Comparison of ENCODE assay signal across 23 cellular contexts in the genomic region with DNA sequence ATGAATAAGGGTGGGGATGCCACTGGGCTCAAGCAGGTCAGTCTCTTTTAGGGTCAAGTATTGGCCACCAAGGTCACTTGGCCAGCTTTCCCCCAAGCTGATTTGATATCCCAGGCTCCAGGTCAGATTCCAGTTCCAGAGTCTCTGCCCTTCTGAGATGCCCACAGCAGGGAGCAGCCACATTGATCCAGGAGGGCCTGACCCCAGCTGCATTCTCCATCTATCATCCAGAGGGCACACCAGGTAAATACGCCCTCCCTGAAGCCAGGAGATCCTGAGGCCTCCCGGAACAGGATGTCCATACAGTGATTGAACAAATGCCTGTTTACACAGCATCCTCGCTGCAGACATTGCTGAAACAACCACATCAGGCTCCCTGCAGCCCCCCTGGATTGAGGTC.
A peak's percentile ranks its signal among the peaks of the same experiment; 100 is the strongest.
DNase-seq lines count a peak whose midpoint lies in the region; ATAC-seq, FAIRE-seq and TF ChIP-seq lines count a peak whose summit lies in the region.
"Had no signal": no experiment of that assay in that cellular context is flagged by ENCODE, and none has a peak within 500 bp of the region (broad histone marks: within the 10 kb centered on the region; RNA-seq: fewer than 3 reads in every experiment).

No MANE protein-coding gene starts in this region.

- H3K9me3 ChIP-seq in HepG2 (ENCODE audit: low read length) (no peaks in the 10 kb centered on the region), tibial artery (no peaks in the 10 kb centered on the region)
- H3K9me3 ChIP-seq: ascending aorta, left lung, psoas muscle had no signal

- H3K4me3 ChIP-seq in HepG2 (replicated peaks in 1 of 3; ENCODE audit: insufficient read depth in 1 of 3, low read depth in 2 of 3, low read length in 3 of 3) (no peak overlapping the region), tibial artery (no peak overlapping the region)
- H3K4me3 ChIP-seq: A549, ascending aorta, dorsolateral prefrontal cortex, heart right ventricle, left lung, psoas muscle, smooth muscle cell had no signal

- H3K27ac Mint-ChIP-seq in activated T-helper 1 cell treated with anti-CD3 and anti-CD28 coated beads, Interleukin-12 subunit alpha, Interleukin-12 subunit beta, Interleukin-2, Interleukin-4 antibody, amounts not matched to agents 30 ng/mL and 10 ng/mL and 1 ng/mL, durations not matched to agents 14 hours and 24 hours and 36 hours = no peak overlapping the region
- H3K27ac Mint-ChIP-seq in nephron progenitor cell = no peak overlapping the region
- H3K27ac Mint-ChIP-seq: activated naive CD4-positive, alpha-beta T cell treated with anti-CD3 and anti-CD28 coated beads, Interleukin-2, amount 50 U/mL, for 72 hours; B cell had no signal

- H3K27me3 ChIP-seq in HepG2 (ENCODE audit: control insufficient read depth in 1 of 2, insufficient read depth in 2 of 2, low read length in 2 of 2) (no peaks in the 10 kb centered on the region; a peak in 1 of 5 replicates), tibial artery (peaks cover 0 to 2% of the 10 kb centered on the region in 2 donors)
- H3K27me3 ChIP-seq: ascending aorta, left lung had no signal

- ATAC-seq in HepG2 = no peak; the same call in 2 of the 3 replicates
- ATAC-seq: activated naive CD4-positive, alpha-beta T cell treated with anti-CD3 and anti-CD28 coated beads, Interleukin-2, amount 50 U/mL, for 72 hours; stimulated activated naive CD8-positive, alpha-beta T cell treated with anti-CD3 and anti-CD28 coated beads, Interleukin-15, Interleukin-2, amounts not matched to agents 100 U/mL and 50 U/mL, for 24 hours had no signal

- intact Hi-C loops in HepG2 (cut with micrococcal nuclease; ENCODE audit: unreplicated experiment) = no loop called here
- intact Hi-C loops in activated T-helper 1 cell treated with anti-CD3 and anti-CD28 coated beads, Interleukin-12 subunit alpha, Interleukin-12 subunit beta, Interleukin-2, Interleukin-4 antibody, amounts not matched to agents 30 ng/mL and 10 ng/mL and 1 ng/mL, durations not matched to agents 14 hours and 24 hours and 36 hours (cut with micrococcal nuclease) = no loop called here
- intact Hi-C loops in tibial artery (cut with DNase I; ENCODE audit: low total_unique reads) = loop anchor here (10.0 kb wide), 1 partner anchor 638 kb away; no protein-coding TSS in a partner anchor

- no peak overlapping the region for H3K4me2 ChIP-seq in HepG2 (ENCODE audit: low read depth, low read length)
- H3K4me2 ChIP-seq: A549, smooth muscle cell had no signal

- no peaks in the 10 kb centered on the region for H3K4me1 ChIP-seq in HepG2 (ENCODE audit: insufficient read depth, low read length)
- H3K4me1 ChIP-seq in tibial artery = no peaks in the 10 kb centered on the region
- H3K4me1 ChIP-seq: A549, ascending aorta, Caco-2, heart right ventricle, left lung, psoas muscle had no signal

- no peak for TF ChIP-seq EP300 in HepG2 (IDR thresholded peaks at IDR 0.05; ENCODE audit: low read depth in 2 of 2, low read length in 2 of 2)
- TF ChIP-seq EP300 in HepG2 (CRISPR knock-in tag; IDR thresholded peaks at IDR 0.05; ENCODE audit: borderline replicate concordance) = no peak

- no peaks in the 10 kb centered on the region for H4K20me1 ChIP-seq in HepG2 (ENCODE audit: insufficient read depth, low read length)

- FAIRE-seq in HepG2 (lab: Jason Lieb, UNC) = no peak
- FAIRE-seq: A549 had no signal

- POLR2A ChIA-PET in HepG2 (lab: Yijun Ruan, JAX) = no interaction called here

- WGBS in HepG2 (ENCODE audit: low lambda C conversion rate) = 13% methylated on average over 1 of the region's 3 CpGs

- no peak overlapping the region for H3K4me3 Mint-ChIP-seq in activated T-helper 1 cell treated with anti-CD3 and anti-CD28 coated beads, Interleukin-12 subunit alpha, Interleukin-12 subunit beta, Interleukin-2, Interleukin-4 antibody, amounts not matched to agents 30 ng/mL and 10 ng/mL and 1 ng/mL, durations not matched to agents 14 hours and 24 hours and 36 hours
- H3K4me3 Mint-ChIP-seq in nephron progenitor cell = no peak overlapping the region
- H3K4me3 Mint-ChIP-seq: B cell, neural crest cell had no signal

- H3K9me3 Mint-ChIP-seq in activated T-helper 1 cell treated with anti-CD3 and anti-CD28 coated beads, Interleukin-12 subunit alpha, Interleukin-12 subunit beta, Interleukin-2, Interleukin-4 antibody, amounts not matched to agents 30 ng/mL and 10 ng/mL and 1 ng/mL, durations not matched to agents 14 hours and 24 hours and 36 hours = no peaks in the 10 kb centered on the region
- peaks cover 30% of the 10 kb centered on the region for H3K9me3 Mint-ChIP-seq in nephron progenitor cell

- H3K27ac ChIP-seq in HepG2 (ENCODE audit: extremely low read length, insufficient read depth, low read length) (no peak overlapping the region), tibial artery (no peak overlapping the region)
- H3K27ac ChIP-seq: A549, ascending aorta, dorsolateral prefrontal cortex, heart right ventricle, left lung, psoas muscle had no signal

- H3K27me3 Mint-ChIP-seq in activated T-helper 1 cell treated with anti-CD3 and anti-CD28 coated beads, Interleukin-12 subunit alpha, Interleukin-12 subunit beta, Interleukin-2, Interleukin-4 antibody, amounts not matched to agents 30 ng/mL and 10 ng/mL and 1 ng/mL, durations not matched to agents 14 hours and 24 hours and 36 hours (ENCODE audit: insufficient read depth) = peaks cover 22% of the 10 kb centered on the region
- peaks cover 12% of the 10 kb centered on the region for H3K27me3 Mint-ChIP-seq in nephron progenitor cell (ENCODE audit: low read depth, poor library complexity)
- H3K27me3 Mint-ChIP-seq: B cell had no signal

- H3K79me2 ChIP-seq in HepG2 (ENCODE audit: insufficient read depth, low read length) = no peaks in the 10 kb centered on the region

- H2AFZ ChIP-seq in HepG2 (ENCODE audit: low read length) = no peak overlapping the region

- DNase-seq in NCI-H510A treated with DMSO at 0.1 percent for 48 hours (lab: John Stamatoyannopoulos, UW) = peak; percentile 17
- no peak for DNase-seq in NCI-H510A (lab: John Stamatoyannopoulos, UW)
- DNase-seq in NCI-H146 treated with DMSO at 0.1 percent for 48 hours (lab: John Stamatoyannopoulos, UW; ENCODE audit: unreplicated experiment) = peak; percentile 71
- no peak for DNase-seq in HepG2 (ENCODE audit: low spot score)
- peak; percentile 59 for DNase-seq in retina
- DNase-seq in activated T-helper 1 cell treated with anti-CD3 and anti-CD28 coated beads, Interleukin-12 subunit alpha, Interleukin-12 subunit beta, Interleukin-2, Interleukin-4 antibody, amounts not matched to agents 30 ng/mL and 10 ng/mL and 1 ng/mL, durations not matched to agents 14 hours and 24 hours and 36 hours (ENCODE audit: low spot score) = no peak
- DNase-seq in nephron progenitor cell = no peak
- DNase-seq in tibial artery = no peak
- DNase-seq: central memory CD4-positive, alpha-beta T cell; NCI-H1436; stimulated activated CD4-positive, alpha-beta T cell treated with anti-CD3 and anti-CD28 coated beads, Interleukin-4, amount 100 ng/mL, for 1 hour; stimulated activated naive CD8-positive, alpha-beta T cell treated with anti-CD3 and anti-CD28 coated beads, Interleukin-15, Interleukin-2, amounts not matched to agents 100 U/mL and 50 U/mL, for 24 hours had no signal

- no peaks in the 10 kb centered on the region for H3K36me3 ChIP-seq in HepG2 (replicated peaks in 1 of 2; ENCODE audit: control insufficient read depth in 1 of 2, insufficient read depth in 2 of 2, low read length in 2 of 2)
- H3K36me3 ChIP-seq in tibial artery = no peaks in the 10 kb centered on the region
- H3K36me3 ChIP-seq: ascending aorta, heart right ventricle, left lung had no signal

- no TSS peak for BruUV-seq in HepG2 (replicated peaks; lab: Mats Ljungman, UMichigan)

- CTCF ChIA-PET in HepG2 (lab: Yijun Ruan, JAX; ENCODE audit: low intra/inter-chr PET ratio, low total read pairs) = interaction anchor here (1.5 to 1.7 kb wide), 2 partner anchors 634 to 887 kb away, joined by 4 read pairs; no protein-coding TSS in a partner anchor

- no peaks in the 10 kb centered on the region for H3K4me1 Mint-ChIP-seq in activated T-helper 1 cell treated with anti-CD3 and anti-CD28 coated beads, Interleukin-12 subunit alpha, Interleukin-12 subunit beta, Interleukin-2, Interleukin-4 antibody, amounts not matched to agents 30 ng/mL and 10 ng/mL and 1 ng/mL, durations not matched to agents 14 hours and 24 hours and 36 hours (ENCODE audit: low read depth)
- H3K4me1 Mint-ChIP-seq in nephron progenitor cell = peaks cover 50% of the 10 kb centered on the region

- no peak for TF ChIP-seq POLR2A in HepG2 (IDR thresholded peaks at IDR 0.05; ENCODE audit: insufficient read depth in 1 of 2, low read depth in 2 of 2, low read length in 2 of 2)

- no peak for TF ChIP-seq RAD21 in HepG2 (CRISPR knock-in tag; IDR thresholded peaks at IDR 0.05)

- H3K9ac ChIP-seq in HepG2 (ENCODE audit: insufficient read depth, low read depth, low read length) = no peak overlapping the region

- in situ Hi-C loops in HepG2 (cut with HindIII; ENCODE audit: extremely low pct_ligation_motif_present, low pct_unique_long_range_greater_than_20kb) = no loop called here

- no peak for TF ChIP-seq CTCF in HepG2 (CRISPR knock-in tag; IDR thresholded peaks at IDR 0.05)
- no peak for TF ChIP-seq CTCF in nephron progenitor cell (IDR thresholded peaks at IDR 0.05)
- TF ChIP-seq CTCF in tibial artery (IDR thresholded peaks at IDR 0.05) = no peak

- no peaks in the 10 kb centered on the region for H3K36me3 Mint-ChIP-seq in activated T-helper 1 cell treated with anti-CD3 and anti-CD28 coated beads, Interleukin-12 subunit alpha, Interleukin-12 subunit beta, Interleukin-2, Interleukin-4 antibody, amounts not matched to agents 30 ng/mL and 10 ng/mL and 1 ng/mL, durations not matched to agents 14 hours and 24 hours and 36 hours (ENCODE audit: low read depth)
- no peaks in the 10 kb centered on the region for H3K36me3 Mint-ChIP-seq in nephron progenitor cell (ENCODE audit: low read depth)
- H3K36me3 Mint-ChIP-seq: activated naive CD4-positive, alpha-beta T cell treated with anti-CD3 and anti-CD28 coated beads, Interleukin-2, amount 50 U/mL, for 72 hours had no signal

TF ChIP-seq in HepG2, 621 proteins besides CTCF, POLR2A, EP300 and RAD21 (continues in another document):
- TF ChIP-seq ZNF367 (CRISPR knock-in tag; IDR thresholded peaks at IDR 0.05; ENCODE audit: borderline replicate concordance) = no peak
- TF ChIP-seq, protein P1, sequence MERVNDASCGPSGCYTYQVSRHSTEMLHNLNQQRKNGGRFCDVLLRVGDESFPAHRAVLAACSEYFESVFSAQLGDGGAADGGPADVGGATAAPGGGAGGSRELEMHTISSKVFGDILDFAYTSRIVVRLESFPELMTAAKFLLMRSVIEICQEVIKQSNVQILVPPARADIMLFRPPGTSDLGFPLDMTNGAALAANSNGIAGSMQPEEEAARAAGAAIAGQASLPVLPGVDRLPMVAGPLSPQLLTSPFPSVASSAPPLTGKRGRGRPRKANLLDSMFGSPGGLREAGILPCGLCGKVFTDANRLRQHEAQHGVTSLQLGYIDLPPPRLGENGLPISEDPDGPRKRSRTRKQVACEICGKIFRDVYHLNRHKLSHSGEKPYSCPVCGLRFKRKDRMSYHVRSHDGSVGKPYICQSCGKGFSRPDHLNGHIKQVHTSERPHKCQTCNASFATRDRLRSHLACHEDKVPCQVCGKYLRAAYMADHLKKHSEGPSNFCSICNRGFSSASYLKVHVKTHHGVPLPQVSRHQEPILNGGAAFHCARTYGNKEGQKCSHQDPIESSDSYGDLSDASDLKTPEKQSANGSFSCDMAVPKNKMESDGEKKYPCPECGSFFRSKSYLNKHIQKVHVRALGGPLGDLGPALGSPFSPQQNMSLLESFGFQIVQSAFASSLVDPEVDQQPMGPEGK (CRISPR knock-in tag; IDR thresholded peaks at IDR 0.05) = no peak

Comparison
In these comparisons a context has a peak if more than half of its experiments do, and no peak if none do; other contexts are left out.
1. DNase-seq: peak in NCI-H510A treated with DMSO at 0.1 percent for 48 hours (single experiment), NCI-H146 treated with DMSO at 0.1 percent for 48 hours (single experiment) and retina (single experiment); none in NCI-H510A (single experiment), HepG2 (single experiment), activated T-helper 1 cell treated with anti-CD3 and anti-CD28 coated beads, Interleukin-12 subunit alpha, Interleukin-12 subunit beta, Interleukin-2, Interleukin-4 antibody, amounts not matched to agents 30 ng/mL and 10 ng/mL and 1 ng/mL, durations not matched to agents 14 hours and 24 hours and 36 hours (single experiment), nephron progenitor cell (single experiment) and tibial artery (0 of 2).